1 cellular context compared by ENCODE assay signal in the genomic region with DNA sequence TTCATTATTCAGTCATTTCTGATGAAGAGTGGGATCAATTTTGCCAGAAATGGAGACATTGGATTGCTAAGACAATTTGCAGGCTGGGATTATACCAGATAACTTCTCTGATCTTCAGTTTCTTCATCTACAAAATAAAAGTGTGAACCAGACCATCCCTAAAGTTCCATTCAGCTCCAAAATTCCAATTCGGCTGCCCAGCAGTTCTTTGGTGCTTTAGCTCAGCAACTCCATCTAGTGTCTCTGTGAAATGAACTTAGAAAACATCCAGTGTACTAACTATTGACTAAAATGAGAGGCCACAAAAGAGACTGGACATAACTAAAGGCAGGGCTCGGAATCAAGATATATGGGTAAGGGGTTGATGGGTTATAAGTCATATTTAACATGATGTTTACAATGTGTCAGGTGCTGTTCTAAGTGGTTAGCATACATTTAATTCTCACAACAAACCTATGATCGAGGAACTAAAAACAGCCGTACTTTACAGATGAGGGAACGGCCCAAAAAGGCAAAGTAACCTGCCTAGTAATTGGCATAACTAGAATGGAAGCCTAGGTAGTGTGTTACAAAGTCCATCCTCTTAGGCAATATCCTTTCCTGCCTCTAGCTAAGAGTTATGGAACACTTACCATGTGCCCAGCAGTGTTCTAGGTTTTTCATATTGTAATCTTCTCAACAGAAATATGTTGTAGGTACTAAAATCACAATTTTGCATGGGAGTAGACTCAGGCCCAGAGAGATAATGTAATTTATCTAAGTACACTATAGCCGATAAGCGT.
TF ChIP-seq lines count a peak whose summit lies in the region.

No MANE protein-coding gene starts in this region.

TF ChIP-seq in GM12878, 131 proteins besides CTCF, POLR2A, EP300 and RAD21:
- TF ChIP-seq, protein P1, sequence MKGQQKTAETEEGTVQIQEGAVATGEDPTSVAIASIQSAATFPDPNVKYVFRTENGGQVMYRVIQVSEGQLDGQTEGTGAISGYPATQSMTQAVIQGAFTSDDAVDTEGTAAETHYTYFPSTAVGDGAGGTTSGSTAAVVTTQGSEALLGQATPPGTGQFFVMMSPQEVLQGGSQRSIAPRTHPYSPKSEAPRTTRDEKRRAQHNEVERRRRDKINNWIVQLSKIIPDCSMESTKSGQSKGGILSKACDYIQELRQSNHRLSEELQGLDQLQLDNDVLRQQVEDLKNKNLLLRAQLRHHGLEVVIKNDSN (IDR thresholded peaks at IDR 0.05; ENCODE audit: borderline replicate concordance, extremely low read length, insufficient read depth, low read depth, low read length) = no peak
- peak; percentile 15; the same call in 1 of the 2 replicates for TF ChIP-seq SMC3 (IDR thresholded peaks at IDR 0.05; ENCODE audit: borderline replicate concordance, low read length)
- TF ChIP-seq RFX5 (IDR thresholded peaks at IDR 0.05; ENCODE audit: low read depth, low read length) = no peak
- no peak for TF ChIP-seq IKZF2 (IDR thresholded peaks at IDR 0.05)
- no peak for TF ChIP-seq CREB1 (IDR thresholded peaks at IDR 0.05; ENCODE audit: low read depth)
- TF ChIP-seq ATF7 (IDR thresholded peaks at IDR 0.05; ENCODE audit: low read depth) = no peak
